ENCODE assay signal across 8 cellular contexts in genomic region chrX:13000311-13000811, GRCh38. TPM values are rescaled to one million over a fixed set of nuclear protein-coding genes. Genes with fewer than 3 reads are reported as not detected.
DNase-seq lines count a peak whose midpoint lies in the region; ATAC-seq and TF ChIP-seq lines count a peak whose summit lies in the region.

No MANE protein-coding gene starts in this region.

- no peaks in the 10 kb centered on the region for H3K27me3 ChIP-seq in SU-DHL-6 (ENCODE audit: low read length)

- peaks cover 70% of the 10 kb centered on the region for H3K4me1 Mint-ChIP-seq in activated CD4-positive, alpha-beta T cell treated with anti-CD3 and anti-CD28 coated beads for 36 hours
- H3K4me1 Mint-ChIP-seq in memory B cell, result peaks cover 33% of the 10 kb centered on the region

- intact Hi-C loops in activated CD4-positive, alpha-beta T cell treated with anti-CD3 and anti-CD28 coated beads for 36 hours (cut with DNase I, micrococcal nuclease), result loop anchor here (1.0 kb wide), 2 partner anchors 49 to 76 kb away; no protein-coding TSS in a partner anchor

- no peaks in the 10 kb centered on the region for H3K79me2 ChIP-seq in SU-DHL-6 (ENCODE audit: insufficient read depth, low read length)

- no peaks in the 10 kb centered on the region for H3K9me3 Mint-ChIP-seq in activated CD4-positive, alpha-beta T cell treated with anti-CD3 and anti-CD28 coated beads for 36 hours (ENCODE audit: low read depth)
- H3K9me3 Mint-ChIP-seq in memory B cell, result no peaks in the 10 kb centered on the region

- H3K4me2 ChIP-seq in SU-DHL-6 (ENCODE audit: low read depth, low read length, poor library complexity, severe bottlenecking), result peak overlapping the region; percentile 86

- peak overlapping the region; percentile 100 for H3K27ac ChIP-seq in SU-DHL-6 (ENCODE audit: low read depth, low read length)

- peak overlapping the region; percentile 94 for H3K27ac Mint-ChIP-seq in activated CD4-positive, alpha-beta T cell treated with anti-CD3 and anti-CD28 coated beads for 36 hours
- peak overlapping the region; percentile 87 for H3K27ac Mint-ChIP-seq in memory B cell

- H3K9me2 ChIP-seq in SU-DHL-6 (replicated peaks; ENCODE audit: insufficient read depth, low read length), result no peaks in the 10 kb centered on the region

- DNase-seq in activated CD4-positive, alpha-beta T cell treated with anti-CD3 and anti-CD28 coated beads for 36 hours, result peak; percentile 61
- no peak for DNase-seq in activated CD4-positive, alpha-beta T cell treated with anti-CD3 and anti-CD28 coated beads for 1 hour
- DNase-seq in memory B cell (ENCODE audit: low spot score in 2 of 2), result peak in 1 of 2 donors; percentile 31
- DNase-seq in GM03348 (ENCODE audit: low spot score), result no peak
- no peak for DNase-seq in HuH-7 (ENCODE audit: low spot score)
- DNase-seq in HUDEP-2 (lab: John Stamatoyannopoulos, UW; ENCODE audit: unreplicated experiment in 76 of 76), result no peak

- TF ChIP-seq CTCF in SU-DHL-6 (IDR thresholded peaks at IDR 0.05; ENCODE audit: insufficient read depth, low read length, poor library complexity, severe bottlenecking), result no peak

- H3F3A ChIP-seq in SU-DHL-6 (ENCODE audit: insufficient read depth), result peaks cover 53% of the 10 kb centered on the region

- no peak overlapping the region for H3K4me3 ChIP-seq in SU-DHL-6 (ENCODE audit: insufficient read depth, low read length, poor library complexity, severe bottlenecking)

- POLR2A ChIA-PET in activated CD4-positive, alpha-beta T cell treated with anti-CD3 and anti-CD28 coated beads for 36 hours (lab: Charles Lee), result interaction anchor here (0.8 to 1.9 kb wide), 3 partner anchors 13 to 25 kb away, joined by 5 to 9 read pairs (median 9); partner anchors contain the start of gene TMSB4X

- peak overlapping the region; percentile 56 for H3K9ac ChIP-seq in SU-DHL-6 (ENCODE audit: low read length)

- H4K20me1 ChIP-seq in SU-DHL-6 (ENCODE audit: low read depth, low read length), result no peaks in the 10 kb centered on the region

- no peaks in the 10 kb centered on the region for H3K9me3 ChIP-seq in SU-DHL-6 (ENCODE audit: insufficient read depth, low read length)

- H3K27me3 Mint-ChIP-seq in activated CD4-positive, alpha-beta T cell treated with anti-CD3 and anti-CD28 coated beads for 36 hours, result no peaks in the 10 kb centered on the region
- no peaks in the 10 kb centered on the region for H3K27me3 Mint-ChIP-seq in memory B cell

- peak overlapping the region; percentile 66 for H3K4me3 Mint-ChIP-seq in activated CD4-positive, alpha-beta T cell treated with anti-CD3 and anti-CD28 coated beads for 36 hours
- peak overlapping the region; percentile 74 for H3K4me3 Mint-ChIP-seq in memory B cell

- no peaks in the 10 kb centered on the region for H3K36me3 Mint-ChIP-seq in activated CD4-positive, alpha-beta T cell treated with anti-CD3 and anti-CD28 coated beads for 36 hours (ENCODE audit: low read depth)
- no peaks in the 10 kb centered on the region for H3K36me3 Mint-ChIP-seq in memory B cell

- no peak overlapping the region for H2AFZ ChIP-seq in SU-DHL-6 (ENCODE audit: low read depth, low read length, severe bottlenecking)

- H3K36me3 ChIP-seq in SU-DHL-6 (ENCODE audit: low read length), result no peaks in the 10 kb centered on the region

- CTCF ChIA-PET in activated CD4-positive, alpha-beta T cell treated with anti-CD3 and anti-CD28 coated beads for 36 hours (lab: Charles Lee), result interaction anchor here (1.0 to 3.5 kb wide), 7 partner anchors 30 to 92 kb away, joined by 3 to 16 read pairs (median 5); no protein-coding TSS in a partner anchor

- peak; percentile 38 for ATAC-seq in activated CD4-positive, alpha-beta T cell treated with anti-CD3 and anti-CD28 coated beads for 36 hours
- ATAC-seq in HG02943 (IDR thresholded peaks at IDR 0.05; ENCODE audit: low read depth, unreplicated experiment) (peak; percentile 46), memory B cell (ENCODE audit: low read depth) (peak; percentile 73)

RNA-seq across cellular contexts. Expression of gene TMSB4X, which starts 25.5 kb away (rescaled TPM):
- total RNA-seq in activated CD4-positive, alpha-beta T cell treated with anti-CD3 and anti-CD28 coated beads for 36 hours, result 1,000 to 10,000 TPM; 3,666 to 4,468 TPM

RNA-seq across cellular contexts. Expression of gene FAM9C, which starts 44.1 kb away (rescaled TPM):
- total RNA-seq in activated CD4-positive, alpha-beta T cell treated with anti-CD3 and anti-CD28 coated beads for 36 hours, result not detected
